1 cellular context compared by ENCODE assay signal in the genomic region with DNA sequence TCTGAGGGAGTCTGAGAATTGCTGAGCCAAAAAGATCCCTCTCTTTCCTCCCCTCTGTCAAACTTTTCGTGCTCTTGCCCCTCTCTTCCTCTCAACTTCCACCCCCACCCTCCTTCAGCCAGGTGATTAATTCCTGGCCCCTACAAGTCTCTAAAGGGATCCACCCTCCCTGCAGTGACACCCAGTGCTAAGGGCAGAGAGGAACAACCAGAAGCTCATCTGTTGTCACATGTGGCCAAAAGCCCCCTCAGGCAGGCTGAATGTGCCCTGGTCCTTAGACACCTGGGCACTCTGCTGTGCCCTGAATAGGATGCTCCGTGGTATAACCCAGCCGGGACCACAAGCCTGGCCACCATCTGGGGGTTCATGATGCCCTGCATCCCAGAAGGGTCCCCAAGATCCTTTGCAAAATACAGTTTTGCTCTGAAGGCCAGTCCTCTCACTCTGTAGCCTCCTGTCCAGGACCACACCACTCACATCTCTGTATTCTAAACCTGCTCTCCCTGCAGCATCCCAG.
TF ChIP-seq lines count a peak whose summit lies in the region.

No MANE protein-coding gene starts in this region.

TF ChIP-seq in HepG2, 621 proteins besides CTCF, POLR2A, EP300 and RAD21:
- TF ChIP-seq ZNF44 (CRISPR knock-in tag; IDR thresholded peaks at IDR 0.05), result no peak
- TF ChIP-seq ZNF354B (CRISPR knock-in tag; IDR thresholded peaks at IDR 0.05), result no peak
- TF ChIP-seq, protein P1, sequence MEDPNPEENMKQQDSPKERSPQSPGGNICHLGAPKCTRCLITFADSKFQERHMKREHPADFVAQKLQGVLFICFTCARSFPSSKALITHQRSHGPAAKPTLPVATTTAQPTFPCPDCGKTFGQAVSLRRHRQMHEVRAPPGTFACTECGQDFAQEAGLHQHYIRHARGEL (CRISPR knock-in tag; IDR thresholded peaks at IDR 0.05), result no peak
- TF ChIP-seq, protein P2, sequence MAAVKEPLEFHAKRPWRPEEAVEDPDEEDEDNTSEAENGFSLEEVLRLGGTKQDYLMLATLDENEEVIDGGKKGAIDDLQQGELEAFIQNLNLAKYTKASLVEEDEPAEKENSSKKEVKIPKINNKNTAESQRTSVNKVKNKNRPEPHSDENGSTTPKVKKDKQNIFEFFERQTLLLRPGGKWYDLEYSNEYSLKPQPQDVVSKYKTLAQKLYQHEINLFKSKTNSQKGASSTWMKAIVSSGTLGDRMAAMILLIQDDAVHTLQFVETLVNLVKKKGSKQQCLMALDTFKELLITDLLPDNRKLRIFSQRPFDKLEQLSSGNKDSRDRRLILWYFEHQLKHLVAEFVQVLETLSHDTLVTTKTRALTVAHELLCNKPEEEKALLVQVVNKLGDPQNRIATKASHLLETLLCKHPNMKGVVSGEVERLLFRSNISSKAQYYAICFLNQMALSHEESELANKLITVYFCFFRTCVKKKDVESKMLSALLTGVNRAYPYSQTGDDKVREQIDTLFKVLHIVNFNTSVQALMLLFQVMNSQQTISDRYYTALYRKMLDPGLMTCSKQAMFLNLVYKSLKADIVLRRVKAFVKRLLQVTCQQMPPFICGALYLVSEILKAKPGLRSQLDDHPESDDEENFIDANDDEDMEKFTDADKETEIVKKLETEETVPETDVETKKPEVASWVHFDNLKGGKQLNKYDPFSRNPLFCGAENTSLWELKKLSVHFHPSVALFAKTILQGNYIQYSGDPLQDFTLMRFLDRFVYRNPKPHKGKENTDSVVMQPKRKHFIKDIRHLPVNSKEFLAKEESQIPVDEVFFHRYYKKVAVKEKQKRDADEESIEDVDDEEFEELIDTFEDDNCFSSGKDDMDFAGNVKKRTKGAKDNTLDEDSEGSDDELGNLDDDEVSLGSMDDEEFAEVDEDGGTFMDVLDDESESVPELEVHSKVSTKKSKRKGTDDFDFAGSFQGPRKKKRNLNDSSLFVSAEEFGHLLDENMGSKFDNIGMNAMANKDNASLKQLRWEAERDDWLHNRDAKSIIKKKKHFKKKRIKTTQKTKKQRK (IDR thresholded peaks at IDR 0.05; ENCODE audit: low read length), result no peak
- no peak for TF ChIP-seq ZNF256 (CRISPR knock-in tag; conservative IDR thresholded peaks at IDR 0.05)
- TF ChIP-seq, protein P3, sequence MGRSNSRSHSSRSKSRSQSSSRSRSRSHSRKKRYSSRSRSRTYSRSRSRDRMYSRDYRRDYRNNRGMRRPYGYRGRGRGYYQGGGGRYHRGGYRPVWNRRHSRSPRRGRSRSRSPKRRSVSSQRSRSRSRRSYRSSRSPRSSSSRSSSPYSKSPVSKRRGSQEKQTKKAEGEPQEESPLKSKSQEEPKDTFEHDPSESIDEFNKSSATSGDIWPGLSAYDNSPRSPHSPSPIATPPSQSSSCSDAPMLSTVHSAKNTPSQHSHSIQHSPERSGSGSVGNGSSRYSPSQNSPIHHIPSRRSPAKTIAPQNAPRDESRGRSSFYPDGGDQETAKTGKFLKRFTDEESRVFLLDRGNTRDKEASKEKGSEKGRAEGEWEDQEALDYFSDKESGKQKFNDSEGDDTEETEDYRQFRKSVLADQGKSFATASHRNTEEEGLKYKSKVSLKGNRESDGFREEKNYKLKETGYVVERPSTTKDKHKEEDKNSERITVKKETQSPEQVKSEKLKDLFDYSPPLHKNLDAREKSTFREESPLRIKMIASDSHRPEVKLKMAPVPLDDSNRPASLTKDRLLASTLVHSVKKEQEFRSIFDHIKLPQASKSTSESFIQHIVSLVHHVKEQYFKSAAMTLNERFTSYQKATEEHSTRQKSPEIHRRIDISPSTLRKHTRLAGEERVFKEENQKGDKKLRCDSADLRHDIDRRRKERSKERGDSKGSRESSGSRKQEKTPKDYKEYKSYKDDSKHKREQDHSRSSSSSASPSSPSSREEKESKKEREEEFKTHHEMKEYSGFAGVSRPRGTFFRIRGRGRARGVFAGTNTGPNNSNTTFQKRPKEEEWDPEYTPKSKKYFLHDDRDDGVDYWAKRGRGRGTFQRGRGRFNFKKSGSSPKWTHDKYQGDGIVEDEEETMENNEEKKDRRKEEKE (IDR thresholded peaks at IDR 0.05), result no peak
- TF ChIP-seq TBX2 (CRISPR knock-in tag; IDR thresholded peaks at IDR 0.05; ENCODE audit: borderline replicate concordance), result no peak
- no peak for TF ChIP-seq ZSCAN20 (CRISPR knock-in tag; IDR thresholded peaks at IDR 0.05; ENCODE audit: borderline replicate concordance)
- no peak for TF ChIP-seq ZFP36 (IDR thresholded peaks at IDR 0.05; ENCODE audit: borderline replicate concordance, low read depth, low read length, partially characterized antibody)
- no peak for TF ChIP-seq ZFP90 (CRISPR knock-in tag; IDR thresholded peaks at IDR 0.05; ENCODE audit: borderline replicate concordance)
- TF ChIP-seq, protein P4, sequence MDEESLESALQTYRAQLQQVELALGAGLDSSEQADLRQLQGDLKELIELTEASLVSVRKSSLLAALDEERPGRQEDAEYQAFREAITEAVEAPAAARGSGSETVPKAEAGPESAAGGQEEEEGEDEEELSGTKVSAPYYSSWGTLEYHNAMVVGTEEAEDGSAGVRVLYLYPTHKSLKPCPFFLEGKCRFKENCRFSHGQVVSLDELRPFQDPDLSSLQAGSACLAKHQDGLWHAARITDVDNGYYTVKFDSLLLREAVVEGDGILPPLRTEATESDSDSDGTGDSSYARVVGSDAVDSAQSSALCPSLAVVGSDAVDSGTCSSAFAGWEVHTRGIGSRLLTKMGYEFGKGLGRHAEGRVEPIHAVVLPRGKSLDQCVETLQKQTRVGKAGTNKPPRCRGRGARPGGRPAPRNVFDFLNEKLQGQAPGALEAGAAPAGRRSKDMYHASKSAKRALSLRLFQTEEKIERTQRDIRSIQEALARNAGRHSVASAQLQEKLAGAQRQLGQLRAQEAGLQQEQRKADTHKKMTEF (CRISPR knock-in tag; IDR thresholded peaks at IDR 0.05), result no peak
- TF ChIP-seq, protein P5, sequence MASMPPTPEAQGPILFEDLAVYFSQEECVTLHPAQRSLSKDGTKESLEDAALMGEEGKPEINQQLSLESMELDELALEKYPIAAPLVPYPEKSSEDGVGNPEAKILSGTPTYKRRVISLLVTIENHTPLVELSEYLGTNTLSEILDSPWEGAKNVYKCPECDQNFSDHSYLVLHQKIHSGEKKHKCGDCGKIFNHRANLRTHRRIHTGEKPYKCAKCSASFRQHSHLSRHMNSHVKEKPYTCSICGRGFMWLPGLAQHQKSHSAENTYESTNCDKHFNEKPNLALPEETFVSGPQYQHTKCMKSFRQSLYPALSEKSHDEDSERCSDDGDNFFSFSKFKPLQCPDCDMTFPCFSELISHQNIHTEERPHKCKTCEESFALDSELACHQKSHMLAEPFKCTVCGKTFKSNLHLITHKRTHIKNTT (CRISPR knock-in tag; IDR thresholded peaks at IDR 0.05), result no peak
